Comparison of ENCODE assay signal across 12 cellular contexts in genomic region chr1:172497230-172497629, GRCh38. TPM values are rescaled to one million over a fixed set of nuclear protein-coding genes. Genes with fewer than 3 reads are reported as not detected.
DNase-seq lines count a peak whose midpoint lies in the region; ATAC-seq lines count a peak whose summit lies in the region.
"Had no signal": no experiment of that assay in that cellular context is flagged by ENCODE, and none has a peak within 500 bp of the region (broad histone marks: within the 10 kb centered on the region; RNA-seq: fewer than 3 reads in every experiment).

No MANE protein-coding gene starts in this region.

- peaks cover 13% of the 10 kb centered on the region for H3K4me1 ChIP-seq in SJCRH30
- peaks cover 27 to 33% of the 10 kb centered on the region in 2 experiments for H3K4me1 ChIP-seq in trophoblast cell (ENCODE audit: control insufficient read depth in 1 of 2, insufficient read depth in 2 of 2, low read length in 2 of 2)

- no peak overlapping the region for H3K9ac ChIP-seq in trophoblast cell (ENCODE audit: low read length)

- H4K12ac ChIP-seq in trophoblast cell (ENCODE audit: low read depth, low read length), result no peak overlapping the region

- H3K4me2 ChIP-seq in trophoblast cell (ENCODE audit: low read length), result no peak overlapping the region

- no peaks in the 10 kb centered on the region for H3K27me3 ChIP-seq in SJCRH30
- no peaks in the 10 kb centered on the region for H3K27me3 ChIP-seq in trophoblast cell (ENCODE audit: insufficient read depth, low read length)

- peak; percentile 13 for DNase-seq in GM04503 (ENCODE audit: low read depth)
- DNase-seq in SJCRH30, result peak; percentile 78 to 81
- DNase-seq in fibroblast of peridontal ligament (ENCODE audit: extremely low read depth), result peak; percentile 16
- peak in 1 of 2 donors; percentile 55 for DNase-seq in trophoblast cell
- no peak for DNase-seq in activated effector memory CD4-positive, alpha-beta T cell treated with anti-CD3 and anti-CD28 coated beads, Interleukin-2, amount 50 U/mL, for 16 hours
- no peak for DNase-seq in NCI-H524 (lab: John Stamatoyannopoulos, UW)
- no peak for DNase-seq in NCI-H446 (lab: John Stamatoyannopoulos, UW)
- DNase-seq: activated CD4-positive, alpha-beta T cell treated with anti-CD3 and anti-CD28 coated beads, Interleukin-2, amount 50 U/mL, for 4 hours; effector memory CD4-positive, alpha-beta T cell; naive B cell; stimulated activated naive CD4-positive, alpha-beta T cell treated with Interleukin-2 at 50 U/mL for 16 hours had no signal

- H3K14ac ChIP-seq in trophoblast cell (ENCODE audit: low read length), result no peak overlapping the region

- H3K27ac ChIP-seq in SJCRH30 (no peak overlapping the region), trophoblast cell (ENCODE audit: low read depth, low read length) (peak overlapping the region; percentile 99)

- H2BK120ac ChIP-seq in trophoblast cell (ENCODE audit: insufficient read depth, low read length, poor library complexity), result no peak overlapping the region

- H3K4ac ChIP-seq in trophoblast cell (ENCODE audit: low read depth, low read length), result no peak overlapping the region

- H3K79me1 ChIP-seq in trophoblast cell (ENCODE audit: low read length), result peaks cover 47% of the 10 kb centered on the region

- no peak for ATAC-seq in GM18861 (IDR thresholded peaks at IDR 0.05; ENCODE audit: unreplicated experiment)

- no peak overlapping the region for H2BK12ac ChIP-seq in trophoblast cell (ENCODE audit: low read length)

- H3K9me3 ChIP-seq in SJCRH30 (replicated peaks) (no peaks in the 10 kb centered on the region), trophoblast cell (ENCODE audit: insufficient read depth, low read depth, low read length) (no peaks in the 10 kb centered on the region)

- no peak overlapping the region for H2AK5ac ChIP-seq in trophoblast cell (ENCODE audit: low read length)

- H2BK5ac ChIP-seq in trophoblast cell (ENCODE audit: low read depth, low read length, poor library complexity), result peak overlapping the region; percentile 42

- no CpG with 5 or more reads among the region's 5 CpGs for WGBS in trophoblast cell (ENCODE audit: extremely low coverage, insufficient coverage, insufficient read length)

- no peak overlapping the region for H4K8ac ChIP-seq in trophoblast cell (ENCODE audit: low read depth, low read length)

- no peak overlapping the region for H3K18ac ChIP-seq in trophoblast cell (ENCODE audit: low read length)

- H3K36me3 ChIP-seq in SJCRH30 (no peaks in the 10 kb centered on the region), trophoblast cell (ENCODE audit: control insufficient read depth in 1 of 2, insufficient read depth in 2 of 2, low read length in 2 of 2) (no peaks in the 10 kb centered on the region)

- H4K91ac ChIP-seq in trophoblast cell (ENCODE audit: low read depth, low read length), result no peak overlapping the region

- H2AFZ ChIP-seq in trophoblast cell (ENCODE audit: insufficient read depth, low read length, poor library complexity), result no peak overlapping the region

- H3K79me2 ChIP-seq in trophoblast cell (ENCODE audit: control insufficient read depth, insufficient read depth, low read length, poor library complexity), result peaks cover 2% of the 10 kb centered on the region

- no peak overlapping the region for H3K23ac ChIP-seq in trophoblast cell (ENCODE audit: low read length)

- peak overlapping the region; percentile 23 for H3K4me3 ChIP-seq in SJCRH30
- H3K4me3 ChIP-seq in trophoblast cell (ENCODE audit: low read depth, low read length), result no peak overlapping the region

RNA-seq across cellular contexts. Expression of gene SUCO, which starts 35.7 kb away (rescaled TPM):
- 35.2 and 43.5 TPM in 2 replicates for total RNA-seq in SJCRH30 (2014; rRNA removed; shearing (Covaris generic))
- 143 and 152 TPM in 2 replicates for polyA plus RNA-seq in trophoblast cell (2013)

RNA-seq across cellular contexts. Expression of gene PIGC, which starts 53.4 kb away (rescaled TPM):
- total RNA-seq in SJCRH30 (2014; rRNA removed; shearing (Covaris generic)), result 26.1 and 26.6 TPM in 2 replicates
- 24.8 and 24.9 TPM in 2 replicates for polyA plus RNA-seq in trophoblast cell (2013)

Comparison
In these comparisons a context has a peak if more than half of its experiments do, and no peak if none do; other contexts are left out.
1. DNase-seq: peak in GM04503 (single experiment), SJCRH30 (2 of 2) and fibroblast of peridontal ligament (single experiment); none in activated effector memory CD4-positive, alpha-beta T cell treated with anti-CD3 and anti-CD28 coated beads, Interleukin-2, amount 50 U/mL, for 16 hours (single experiment), NCI-H524 (0 of 2) and NCI-H446 (0 of 2).